ENCODE assay signal across 18 cellular contexts in genomic region chr1:193634876-193635275, GRCh38.
DNase-seq lines count a peak whose midpoint lies in the region; ATAC-seq, FAIRE-seq and TF ChIP-seq lines count a peak whose summit lies in the region.
"Had no signal": no experiment of that assay in that cellular context is flagged by ENCODE, and none has a peak within 500 bp of the region (broad histone marks: within the 10 kb centered on the region; RNA-seq: fewer than 3 reads in every experiment).

No MANE protein-coding gene starts in this region.

- H4K20me1 ChIP-seq in BLaER1 treated with 17β-estradiol and CSF1 and Interleukin-3, amounts not matched to agents 10 nM and 100 nM = no peaks in the 10 kb centered on the region
- H4K20me1 ChIP-seq: BLaER1 had no signal

- no peak overlapping the region for H3K9ac ChIP-seq in BLaER1 treated with 17β-estradiol and CSF1 and Interleukin-3, amounts not matched to agents 10 nM and 100 nM
- H3K9ac ChIP-seq: BLaER1 had no signal

- H3K27ac Mint-ChIP-seq in effector memory CD8-positive, alpha-beta T cell = peak overlapping the region; percentile 9 to 35
- H3K27ac Mint-ChIP-seq: H9 had no signal

- no peak for DNase-seq in D721Med (ENCODE audit: insufficient read length, low spot score)
- DNase-seq in effector memory CD8-positive, alpha-beta T cell = no peak
- DNase-seq in left kidney (ENCODE audit: low read depth, low spot score) = peak; percentile 27
- no peak for DNase-seq in GM19239 (ENCODE audit: insufficient read length, low spot score)
- no peak for DNase-seq in vagina (ENCODE audit: extremely low spot score in 2 of 2)
- no peak for DNase-seq in GDM1 (lab: John Stamatoyannopoulos, UW)
- DNase-seq: DND-41; H9; NCI-H1105 treated with DMSO at 0.1 percent for 48 hours; NCI-H1694 treated with DMSO at 0.1 percent for 48 hours; NCI-H748 treated with DMSO at 0.1 percent for 48 hours; NK-92 treated with Interleukin-12 subunit alpha and Interleukin-12 subunit beta, amount 100 ng/mL, for 24 hours; Right ventricle myocardium superior had no signal

- no peaks in the 10 kb centered on the region for H3K9me3 ChIP-seq in BLaER1 treated with 17β-estradiol and CSF1 and Interleukin-3, amounts not matched to agents 10 nM and 100 nM (replicated peaks in 1 of 11)
- H3K9me3 ChIP-seq in vagina = no peaks in the 10 kb centered on the region
- H3K9me3 ChIP-seq: A549, BLaER1 had no signal

- H3K4me1 ChIP-seq in BLaER1 treated with 17β-estradiol and CSF1 and Interleukin-3, amounts not matched to agents 10 nM and 100 nM = peaks cover 0 to 18% (median 7%) of the 10 kb centered on the region in 10 experiments; a peak in 8 of 20 replicates
- no peaks in the 10 kb centered on the region for H3K4me1 ChIP-seq in vagina
- H3K4me1 ChIP-seq: A549, BLaER1 had no signal

- H3K27me3 Mint-ChIP-seq in effector memory CD8-positive, alpha-beta T cell = no peaks in the 10 kb centered on the region

- peak overlapping the region in 6 of 11 experiments; percentile 6 to 37 (median 16); a peak in 9 of 22 replicates for H3K4me2 ChIP-seq in BLaER1 treated with 17β-estradiol and CSF1 and Interleukin-3, amounts not matched to agents 10 nM and 100 nM
- H3K4me2 ChIP-seq: A549, BLaER1 had no signal

- peaks cover 0 to 10% of the 10 kb centered on the region in 2 donors for H3K4me1 Mint-ChIP-seq in effector memory CD8-positive, alpha-beta T cell (ENCODE audit: low read depth in 2 of 2)

- intact Hi-C loops in vagina (cut with DNase I) = no loop called here

- ATAC-seq in effector memory CD8-positive, alpha-beta T cell (replicated peaks) = no peak
- no peak for ATAC-seq in HG02884 (IDR thresholded peaks at IDR 0.05; ENCODE audit: unreplicated experiment)
- ATAC-seq: A549, K562 had no signal

- no peak overlapping the region for H3K4me3 ChIP-seq in BLaER1 treated with 17β-estradiol and CSF1 and Interleukin-3, amounts not matched to agents 10 nM and 100 nM
- H3K4me3 ChIP-seq in vagina = no peak overlapping the region
- H3K4me3 ChIP-seq: A549, BLaER1, K562 had no signal

- peaks cover 3% of the 10 kb centered on the region for H3K36me3 Mint-ChIP-seq in effector memory CD8-positive, alpha-beta T cell (ENCODE audit: insufficient read depth)

- peak overlapping the region in 1 of 11 experiments; percentile 21; a peak in 1 of 22 replicates for H3K27ac ChIP-seq in BLaER1 treated with 17β-estradiol and CSF1 and Interleukin-3, amounts not matched to agents 10 nM and 100 nM
- no peak overlapping the region for H3K27ac ChIP-seq in vagina
- H3K27ac ChIP-seq: A549, BLaER1 had no signal

- FAIRE-seq in D721Med (lab: Jason Lieb, UNC) (peak; percentile 56), GM19239 (lab: Jason Lieb, UNC) (no peak)
- FAIRE-seq: A549, K562 had no signal

- TF ChIP-seq POLR2A in vagina (IDR thresholded peaks at IDR 0.05) = no peak

- no peak overlapping the region for H3K4me3 Mint-ChIP-seq in effector memory CD8-positive, alpha-beta T cell
- H3K4me3 Mint-ChIP-seq: H9 had no signal

- no peaks in the 10 kb centered on the region for H3K36me3 ChIP-seq in BLaER1 treated with 17β-estradiol and CSF1 and Interleukin-3, amounts not matched to agents 10 nM and 100 nM
- no peaks in the 10 kb centered on the region for H3K36me3 ChIP-seq in vagina
- H3K36me3 ChIP-seq: BLaER1 had no signal

- TF ChIP-seq CTCF in D721Med (IDR thresholded peaks at IDR 0.05; ENCODE audit: insufficient read depth, missing control alignments) (no peak), vagina (IDR thresholded peaks at IDR 0.05) (no peak)

- H3K27me3 ChIP-seq in BLaER1 treated with 17β-estradiol and CSF1 and Interleukin-3, amounts not matched to agents 10 nM and 100 nM = no peaks in the 10 kb centered on the region
- no peaks in the 10 kb centered on the region for H3K27me3 ChIP-seq in vagina
- H3K27me3 ChIP-seq: BLaER1 had no signal

- H3K9me3 Mint-ChIP-seq in effector memory CD8-positive, alpha-beta T cell = no peaks in the 10 kb centered on the region
